In genomic region chr16:89246903-89247733, GRCh38 we compare ENCODE assay signal across 8 cellular contexts.
DNase-seq lines count a peak whose midpoint lies in the region; ATAC-seq lines count a peak whose summit lies in the region.

No MANE protein-coding gene starts in this region.

- ATAC-seq in HG03139 (IDR thresholded peaks at IDR 0.05; ENCODE audit: unreplicated experiment), result peak; percentile 61

- DNase-seq in NK-92 (lab: John Stamatoyannopoulos, UW; ENCODE audit: unreplicated experiment) (peak; percentile 60), NCI-H82 (lab: John Stamatoyannopoulos, UW) (peak; percentile 91), activated T-cell treated with anti-CD3 and anti-CD28 coated beads for 1 hour (ENCODE audit: low read depth) (peak; percentile 98), epidermal melanocyte (ENCODE audit: insufficient read length, low spot score) (peak; percentile 94), middle frontal gyrus (ENCODE audit: extremely low spot score, low spot score) (peak; percentile 53)
- no peak for DNase-seq in NK-92 treated with Interleukin-12 subunit alpha and Interleukin-12 subunit beta, amount 100 ng/mL, for 24 hours (lab: John Stamatoyannopoulos, UW)
- peak; percentile 84 to 88 for DNase-seq in stimulated activated CD8-positive, alpha-beta memory T cell treated with anti-CD3 and anti-CD28 coated beads, Interleukin-15, amount 100 ng/mL, for 4 hours (ENCODE audit: low read depth in 2 of 2)
